ENCODE assay signal across 22 cellular contexts in genomic region chr5:14213253-14213652, GRCh38.
DNase-seq lines count a peak whose midpoint lies in the region; ATAC-seq, FAIRE-seq and TF ChIP-seq lines count a peak whose summit lies in the region.
"Had no signal": no experiment of that assay in that cellular context is flagged by ENCODE, and none has a peak within 500 bp of the region (broad histone marks: within the 10 kb centered on the region; RNA-seq: fewer than 3 reads in every experiment).

No MANE protein-coding gene starts in this region.

- POLR2A ChIA-PET in Caco-2 (lab: Charles Lee) (no interaction called here), OCI-LY7 (lab: Charles Lee) (interaction anchor here (0.8 to 1.6 kb wide), 4 partner anchors 8 to 582 kb away, joined by 3 to 7 read pairs (median 6); no protein-coding TSS in a partner anchor)
- POLR2A ChIA-PET in CD8-positive, alpha-beta T cell (lab: Charles Lee): no interaction called here

- no peak overlapping the region for H3K4me3 ChIP-seq in Caco-2 (ENCODE audit: low read depth, low read length)
- H3K4me3 ChIP-seq in OCI-LY7 (ENCODE audit: low read depth, low read length, poor library complexity, severe bottlenecking): peak overlapping the region; percentile 55
- H3K4me3 ChIP-seq in esophagus muscularis mucosa: no peak overlapping the region
- H3K4me3 ChIP-seq in CD8-positive, alpha-beta T cell (ENCODE audit: low read depth, low read length): no peak overlapping the region
- H3K4me3 ChIP-seq: ascending aorta, prostate gland had no signal

- intact Hi-C loops in Caco-2 (cut with micrococcal nuclease; ENCODE audit: unreplicated experiment): loop anchor here (5.0 kb wide), 1 partner anchor 54 kb away; no protein-coding TSS in a partner anchor
- intact Hi-C loops in OCI-LY7 (cut with micrococcal nuclease; ENCODE audit: unreplicated experiment): loop anchor here (5.0 kb wide), 2 partner anchors 41 to 59 kb away; no protein-coding TSS in a partner anchor
- intact Hi-C loops in esophagus muscularis mucosa (cut with DNase I): no loop called here
- intact Hi-C loops in CD8-positive, alpha-beta T cell (cut with DNase I, micrococcal nuclease): no loop called here

- no peaks in the 10 kb centered on the region for H3K9me3 Mint-ChIP-seq in Caco-2 (ENCODE audit: unreplicated experiment)
- H3K9me3 Mint-ChIP-seq in nephron: no peaks in the 10 kb centered on the region
- no peaks in the 10 kb centered on the region for H3K9me3 Mint-ChIP-seq in CD8-positive, alpha-beta T cell
- H3K9me3 Mint-ChIP-seq: natural killer cell had no signal

- 63% methylated on average over 1 of the region's 1 CpG for WGBS in esophagus muscularis mucosa

- DNase-seq in Caco-2: no peak
- no peak for DNase-seq in OCI-LY7 (ENCODE audit: low spot score)
- no peak for DNase-seq in esophagus muscularis mucosa (ENCODE audit: extremely low spot score)
- no peak for DNase-seq in GM12891 (ENCODE audit: insufficient read length, low spot score)
- no peak for DNase-seq in CD8-positive, alpha-beta T cell
- no peak for DNase-seq in GM03348 (ENCODE audit: low spot score)
- DNase-seq in left lobe of liver (ENCODE audit: low spot score): no peak
- DNase-seq: activated CD4-positive, alpha-beta T cell treated with anti-CD3 and anti-CD28 coated beads, Interleukin-2, amount 50 U/mL, for 1 hour; activated naive CD4-positive, alpha-beta T cell treated with Interleukin-2 at 50 U/mL for 16 hours; CD8-positive, alpha-beta memory T cell; EL; foreskin fibroblast; KBM-7; natural killer cell; NCI-H1092; NCI-H2107; stimulated activated naive CD8-positive, alpha-beta T cell treated with anti-CD3 and anti-CD28 coated beads, Interleukin-15, Interleukin-2, amounts not matched to agents 100 U/mL and 50 U/mL, for 24 hours had no signal

- H3K9me2 ChIP-seq in OCI-LY7 (ENCODE audit: insufficient read depth, low read length): no peaks in the 10 kb centered on the region

- H4K20me1 ChIP-seq in OCI-LY7 (ENCODE audit: insufficient read depth, low read length): no peaks in the 10 kb centered on the region

- H3K36me3 Mint-ChIP-seq in Caco-2 (ENCODE audit: insufficient read depth, unreplicated experiment) (peaks cover 15% of the 10 kb centered on the region), nephron (ENCODE audit: low read depth) (no peaks in the 10 kb centered on the region)
- H3K36me3 Mint-ChIP-seq in CD8-positive, alpha-beta T cell: no peaks in the 10 kb centered on the region
- H3K36me3 Mint-ChIP-seq: CD8-positive, alpha-beta memory T cell; natural killer cell had no signal

- BruUV-seq in Caco-2 (replicated peaks; lab: Mats Ljungman, UMichigan) (no TSS peak), OCI-LY7 (replicated peaks; lab: Mats Ljungman, UMichigan) (TSS peak; percentile 50)

- CTCF ChIA-PET in Caco-2 (lab: Charles Lee) (no interaction called here), OCI-LY7 (lab: Charles Lee; ENCODE audit: unreplicated experiment) (no interaction called here)
- CTCF ChIA-PET in CD8-positive, alpha-beta T cell (lab: Charles Lee): no interaction called here

- no peak for FAIRE-seq in GM12891 (lab: Jason Lieb, UNC)
- FAIRE-seq: TTC549 had no signal

- no peak for TF ChIP-seq POLR2A in esophagus muscularis mucosa (IDR thresholded peaks at IDR 0.05; ENCODE audit: low read depth)
- TF ChIP-seq POLR2A in GM12891 (IDR thresholded peaks at IDR 0.05; ENCODE audit: low read depth, low read length): no peak

- peak overlapping the region; percentile 73 for H3K4me2 ChIP-seq in OCI-LY7 (ENCODE audit: low read length)

- H2AFZ ChIP-seq in OCI-LY7 (ENCODE audit: low read length): no peak overlapping the region

- peaks cover 47% of the 10 kb centered on the region for H3K4me1 Mint-ChIP-seq in Caco-2 (ENCODE audit: low read depth, unreplicated experiment)
- H3K4me1 Mint-ChIP-seq in nephron: peaks cover 70% of the 10 kb centered on the region
- H3K4me1 Mint-ChIP-seq in CD8-positive, alpha-beta T cell (ENCODE audit: low read depth): no peaks in the 10 kb centered on the region
- H3K4me1 Mint-ChIP-seq: CD8-positive, alpha-beta memory T cell had no signal

- H3K4me3 Mint-ChIP-seq in Caco-2 (ENCODE audit: unreplicated experiment): no peak overlapping the region
- H3K4me3 Mint-ChIP-seq in nephron: no peak overlapping the region
- H3K4me3 Mint-ChIP-seq in CD8-positive, alpha-beta T cell: no peak overlapping the region
- H3K4me3 Mint-ChIP-seq: natural killer cell had no signal

- H3K4me1 ChIP-seq in Caco-2 (peaks cover 32% of the 10 kb centered on the region), OCI-LY7 (ENCODE audit: insufficient read depth, low read length, poor library complexity, severe bottlenecking) (peaks cover 97% of the 10 kb centered on the region), esophagus muscularis mucosa (peaks cover 30 to 88% (median 85%) of the 10 kb centered on the region in 4 donors)
- H3K4me1 ChIP-seq in CD8-positive, alpha-beta T cell (ENCODE audit: insufficient read depth, low read length): no peaks in the 10 kb centered on the region

- TF ChIP-seq CTCF in Caco-2 (IDR thresholded peaks at IDR 0.05; ENCODE audit: insufficient read depth in 1 of 2, low read depth in 1 of 2, low read length in 1 of 2, severe bottlenecking in 1 of 2, unreplicated experiment in 1 of 2) (no peak), OCI-LY7 (conservative IDR thresholded peaks at IDR 0.05; ENCODE audit: low read length) (no peak), esophagus muscularis mucosa (IDR thresholded peaks at IDR 0.05) (no peak), nephron (IDR thresholded peaks at IDR 0.05; ENCODE audit: unreplicated experiment in 3 of 3) (no peak)
- TF ChIP-seq CTCF in CD8-positive, alpha-beta T cell (IDR thresholded peaks at IDR 0.05): no peak

- H3K36me3 ChIP-seq in Caco-2 (ENCODE audit: control insufficient read depth, insufficient read depth, low read length): no peaks in the 10 kb centered on the region
- no peaks in the 10 kb centered on the region for H3K36me3 ChIP-seq in OCI-LY7 (ENCODE audit: insufficient read depth, low read length)
- H3K36me3 ChIP-seq in esophagus muscularis mucosa: no peaks in the 10 kb centered on the region
- H3K36me3 ChIP-seq in CD8-positive, alpha-beta T cell (ENCODE audit: insufficient read depth, low read length): no peaks in the 10 kb centered on the region
- H3K36me3 ChIP-seq: ascending aorta, prostate gland had no signal

- H3K27ac Mint-ChIP-seq in Caco-2 (ENCODE audit: unreplicated experiment): peak overlapping the region; percentile 63
- peak overlapping the region in 2 of 3 experiments; percentile 14 to 62 for H3K27ac Mint-ChIP-seq in nephron
- H3K27ac Mint-ChIP-seq in CD8-positive, alpha-beta T cell: no peak overlapping the region

- H3K27me3 ChIP-seq in Caco-2 (replicated peaks; ENCODE audit: control insufficient read depth, insufficient read depth, low read length): no peaks in the 10 kb centered on the region
- H3K27me3 ChIP-seq in esophagus muscularis mucosa: no peaks in the 10 kb centered on the region
- H3K27me3 ChIP-seq in CD8-positive, alpha-beta T cell (ENCODE audit: insufficient read depth, low read length): no peaks in the 10 kb centered on the region
- H3K27me3 ChIP-seq: ascending aorta had no signal

- H3K27me3 Mint-ChIP-seq in Caco-2 (ENCODE audit: insufficient read depth, unreplicated experiment) (no peaks in the 10 kb centered on the region), nephron (ENCODE audit: low read depth) (no peaks in the 10 kb centered on the region)
- peaks cover 3% of the 10 kb centered on the region for H3K27me3 Mint-ChIP-seq in CD8-positive, alpha-beta T cell (ENCODE audit: low read depth)

- TF ChIP-seq EP300 in esophagus muscularis mucosa (IDR thresholded peaks at IDR 0.05): no peak

- peaks cover 72% of the 10 kb centered on the region; the same call in 1 of the 2 replicates for H3K79me2 ChIP-seq in OCI-LY7 (ENCODE audit: insufficient read depth, low read depth, low read length)

- ATAC-seq in CD8-positive, alpha-beta T cell: no peak
- ATAC-seq in left lobe of liver: no peak
- ATAC-seq: natural killer cell; stimulated activated naive CD8-positive, alpha-beta T cell treated with anti-CD3 and anti-CD28 coated beads, Interleukin-15, Interleukin-2, amounts not matched to agents 100 U/mL and 50 U/mL, for 24 hours had no signal

- no peaks in the 10 kb centered on the region for H3K9me3 ChIP-seq in Caco-2
- H3K9me3 ChIP-seq in OCI-LY7 (ENCODE audit: low read length): no peaks in the 10 kb centered on the region
- H3K9me3 ChIP-seq in esophagus muscularis mucosa: no peaks in the 10 kb centered on the region
- no peaks in the 10 kb centered on the region for H3K9me3 ChIP-seq in CD8-positive, alpha-beta T cell (ENCODE audit: low read length)
- H3K9me3 ChIP-seq: ascending aorta, prostate gland had no signal

- H3K27ac ChIP-seq in OCI-LY7 (ENCODE audit: low read depth, low read length, poor library complexity, severe bottlenecking) (peak overlapping the region; percentile 97), esophagus muscularis mucosa (replicated peaks in 1 of 4) (peak overlapping the region; percentile 55 to 74 (median 64))
- H3K27ac ChIP-seq in CD8-positive, alpha-beta T cell (ENCODE audit: low read depth, low read length): no peak overlapping the region
- H3K27ac ChIP-seq: ascending aorta, HL-60 had no signal

TF ChIP-seq in GM12891, 5 proteins besides CTCF, POLR2A, EP300 and RAD21:
- TF ChIP-seq PAX5 (IDR thresholded peaks at IDR 0.05; ENCODE audit: insufficient read depth, low read length, severe bottlenecking): no peak
- TF ChIP-seq SPI1 (IDR thresholded peaks at IDR 0.05; ENCODE audit: low read depth, low read length): no peak
- no peak for TF ChIP-seq POLR2AphosphoS5 (IDR thresholded peaks at IDR 0.05; ENCODE audit: low read depth, low read length)
- no peak for TF ChIP-seq TAF1 (IDR thresholded peaks at IDR 0.05; ENCODE audit: low read depth, low read length)

Comparison
In these comparisons a context has a peak if more than half of its experiments do, and no peak if none do; other contexts are left out.
1. intact Hi-C loops: an anchor here in Caco-2 (5.0 kb wide) and OCI-LY7 (5.0 kb wide); none called in esophagus muscularis mucosa and CD8-positive, alpha-beta T cell.